1 cellular context compared by ENCODE assay signal in the genomic region with DNA sequence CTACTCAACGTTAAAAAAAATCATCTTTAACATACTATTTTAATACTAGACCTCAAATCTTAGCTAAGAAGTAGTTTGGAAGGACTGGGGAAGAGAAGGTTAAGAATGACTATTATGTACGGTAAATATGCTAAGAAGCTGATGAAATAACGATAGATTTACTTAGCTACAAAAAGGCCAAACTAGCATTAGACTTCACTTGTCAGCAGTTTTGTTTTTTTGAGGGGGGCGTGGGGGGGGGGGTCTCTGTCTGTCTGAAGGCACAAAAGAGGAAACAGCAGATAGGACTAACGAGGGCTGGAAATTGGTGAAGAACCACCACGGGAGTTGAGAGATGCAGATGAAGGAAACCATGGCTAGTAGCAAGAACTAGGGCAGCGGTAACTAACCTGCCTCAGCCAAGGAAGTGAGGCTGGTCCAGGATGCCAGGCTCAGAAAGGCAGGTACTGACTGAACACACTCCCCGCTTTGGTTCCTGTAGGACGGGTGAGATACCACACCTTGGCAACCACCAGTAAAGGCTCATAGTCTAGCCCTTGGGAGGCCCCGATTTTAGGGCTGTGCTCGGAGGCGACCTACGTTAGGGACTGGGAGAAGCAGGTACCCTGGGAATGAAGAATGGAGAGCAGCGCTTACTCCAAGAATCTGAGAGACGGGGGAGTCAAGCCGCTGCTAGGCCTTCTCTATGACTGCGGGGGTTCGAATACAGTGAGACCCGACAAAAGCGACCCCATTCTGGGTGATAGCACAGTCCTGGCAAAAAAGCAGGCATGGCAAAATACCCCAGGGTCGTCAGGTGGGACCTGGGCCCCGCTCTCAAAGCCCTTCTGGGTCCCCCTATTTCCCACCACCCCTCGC.
TF ChIP-seq lines count a peak whose summit lies in the region.

No MANE protein-coding gene starts in this region.

TF ChIP-seq in HepG2, 621 proteins besides CTCF, POLR2A, EP300 and RAD21 (continued from another document):
- TF ChIP-seq, protein P1, sequence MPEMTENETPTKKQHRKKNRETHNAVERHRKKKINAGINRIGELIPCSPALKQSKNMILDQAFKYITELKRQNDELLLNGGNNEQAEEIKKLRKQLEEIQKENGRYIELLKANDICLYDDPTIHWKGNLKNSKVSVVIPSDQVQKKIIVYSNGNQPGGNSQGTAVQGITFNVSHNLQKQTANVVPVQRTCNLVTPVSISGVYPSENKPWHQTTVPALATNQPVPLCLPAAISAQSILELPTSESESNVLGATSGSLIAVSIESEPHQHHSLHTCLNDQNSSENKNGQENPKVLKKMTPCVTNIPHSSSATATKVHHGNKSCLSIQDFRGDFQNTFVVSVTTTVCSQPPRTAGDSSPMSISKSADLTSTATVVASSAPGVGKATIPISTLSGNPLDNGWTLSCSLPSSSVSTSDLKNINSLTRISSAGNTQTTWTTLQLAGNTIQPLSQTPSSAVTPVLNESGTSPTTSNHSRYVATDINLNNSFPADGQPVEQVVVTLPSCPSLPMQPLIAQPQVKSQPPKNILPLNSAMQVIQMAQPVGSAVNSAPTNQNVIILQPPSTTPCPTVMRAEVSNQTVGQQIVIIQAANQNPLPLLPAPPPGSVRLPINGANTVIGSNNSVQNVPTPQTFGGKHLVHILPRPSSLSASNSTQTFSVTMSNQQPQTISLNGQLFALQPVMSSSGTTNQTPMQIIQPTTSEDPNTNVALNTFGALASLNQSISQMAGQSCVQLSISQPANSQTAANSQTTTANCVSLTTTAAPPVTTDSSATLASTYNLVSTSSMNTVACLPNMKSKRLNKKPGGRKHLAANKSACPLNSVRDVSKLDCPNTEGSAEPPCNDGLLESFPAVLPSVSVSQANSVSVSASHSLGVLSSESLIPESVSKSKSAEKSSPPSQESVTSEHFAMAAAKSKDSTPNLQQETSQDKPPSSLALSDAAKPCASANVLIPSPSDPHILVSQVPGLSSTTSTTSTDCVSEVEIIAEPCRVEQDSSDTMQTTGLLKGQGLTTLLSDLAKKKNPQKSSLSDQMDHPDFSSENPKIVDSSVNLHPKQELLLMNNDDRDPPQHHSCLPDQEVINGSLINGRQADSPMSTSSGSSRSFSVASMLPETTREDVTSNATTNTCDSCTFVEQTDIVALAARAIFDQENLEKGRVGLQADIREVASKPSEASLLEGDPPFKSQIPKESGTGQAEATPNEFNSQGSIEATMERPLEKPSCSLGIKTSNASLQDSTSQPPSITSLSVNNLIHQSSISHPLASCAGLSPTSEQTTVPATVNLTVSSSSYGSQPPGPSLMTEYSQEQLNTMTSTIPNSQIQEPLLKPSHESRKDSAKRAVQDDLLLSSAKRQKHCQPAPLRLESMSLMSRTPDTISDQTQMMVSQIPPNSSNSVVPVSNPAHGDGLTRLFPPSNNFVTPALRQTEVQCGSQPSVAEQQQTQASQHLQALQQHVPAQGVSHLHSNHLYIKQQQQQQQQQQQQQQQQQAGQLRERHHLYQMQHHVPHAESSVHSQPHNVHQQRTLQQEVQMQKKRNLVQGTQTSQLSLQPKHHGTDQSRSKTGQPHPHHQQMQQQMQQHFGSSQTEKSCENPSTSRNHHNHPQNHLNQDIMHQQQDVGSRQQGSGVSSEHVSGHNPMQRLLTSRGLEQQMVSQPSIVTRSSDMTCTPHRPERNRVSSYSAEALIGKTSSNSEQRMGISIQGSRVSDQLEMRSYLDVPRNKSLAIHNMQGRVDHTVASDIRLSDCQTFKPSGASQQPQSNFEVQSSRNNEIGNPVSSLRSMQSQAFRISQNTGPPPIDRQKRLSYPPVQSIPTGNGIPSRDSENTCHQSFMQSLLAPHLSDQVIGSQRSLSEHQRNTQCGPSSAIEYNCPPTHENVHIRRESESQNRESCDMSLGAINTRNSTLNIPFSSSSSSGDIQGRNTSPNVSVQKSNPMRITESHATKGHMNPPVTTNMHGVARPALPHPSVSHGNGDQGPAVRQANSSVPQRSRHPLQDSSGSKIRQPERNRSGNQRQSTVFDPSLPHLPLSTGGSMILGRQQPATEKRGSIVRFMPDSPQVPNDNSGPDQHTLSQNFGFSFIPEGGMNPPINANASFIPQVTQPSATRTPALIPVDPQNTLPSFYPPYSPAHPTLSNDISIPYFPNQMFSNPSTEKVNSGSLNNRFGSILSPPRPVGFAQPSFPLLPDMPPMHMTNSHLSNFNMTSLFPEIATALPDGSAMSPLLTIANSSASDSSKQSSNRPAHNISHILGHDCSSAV (CRISPR knock-in tag; IDR thresholded peaks at IDR 0.05; ENCODE audit: borderline replicate concordance) = peak; percentile 92; the same call in 1 of the 2 replicates
- TF ChIP-seq SP1 (IDR thresholded peaks at IDR 0.05) = no peak
- TF ChIP-seq SP1 (CRISPR knock-in tag; IDR thresholded peaks at IDR 0.05) = 0 out of 2 replicates have a peak, but pooled peaks have one; percentile 55
- 0 out of 2 replicates have a peak, but pooled peaks have one; percentile 63 for TF ChIP-seq IRF1 (CRISPR knock-in tag; IDR thresholded peaks at IDR 0.05; ENCODE audit: low read depth)
- TF ChIP-seq THYN1 (CRISPR knock-in tag; IDR thresholded peaks at IDR 0.05; ENCODE audit: borderline replicate concordance, low read depth) = 0 out of 2 replicates have a peak, but pooled peaks have one; percentile 53
